19 cellular contexts compared by ENCODE assay signal in the genomic region with DNA sequence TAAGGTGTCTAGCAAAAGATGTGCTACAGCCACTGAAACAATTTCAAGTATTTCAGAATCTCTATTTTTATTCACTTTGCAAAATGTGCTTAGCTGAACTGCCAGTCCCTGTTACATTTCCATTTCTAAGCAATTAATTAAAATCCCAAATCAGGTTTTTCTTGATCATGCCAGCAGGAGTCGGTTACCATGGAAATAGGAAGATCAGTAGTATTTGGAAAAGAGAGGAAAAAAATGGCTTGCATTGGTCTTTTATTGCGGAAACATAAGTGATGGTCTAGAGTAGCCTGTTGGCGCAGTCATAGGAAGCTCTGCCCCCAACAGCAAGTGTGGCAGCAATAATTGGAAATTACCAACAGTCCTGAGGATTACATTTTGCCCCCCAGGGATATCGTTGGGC.
"Had no signal": no experiment of that assay in that cellular context is flagged by ENCODE, and none has a peak within 500 bp of the region (broad histone marks: within the 10 kb centered on the region; RNA-seq: fewer than 3 reads in every experiment).

No MANE protein-coding gene starts in this region.

- ATAC-seq: SK-N-SH treated with all-trans-retinoic acid at 6 μM for 48 hours had no signal

- H3K36me3 ChIP-seq: MG63 had no signal

- H3K27me3 ChIP-seq: MG63 had no signal

- DNase-seq: Karpas-422, KG1, MG63, NCI-H1092, NCI-H1105 treated with DMSO at 0.1 percent for 48 hours, NCI-H1417 treated with DMSO at 0.1 percent for 48 hours, NCI-H146, NCI-H1694 treated with DMSO at 0.1 percent for 48 hours, NCI-H1930, NCI-H2081, NCI-H2107, NCI-H2227 treated with DMSO at 0.1 percent for 48 hours, NCI-H524 treated with DMSO at 0.1 percent for 48 hours, NCI-H69, NCI-H774, RPMI8226, SHP77 had no signal

- H3K27ac ChIP-seq: HL-60 had no signal

- H3K4me3 ChIP-seq: MG63 had no signal

- H3K9me3 ChIP-seq: MG63 had no signal
